Comparison of ENCODE assay signal across 18 cellular contexts in genomic region chr9:36968574-36969215, GRCh38.
"Had no signal": no experiment of that assay in that cellular context is flagged by ENCODE, and none has a peak within 500 bp of the region (broad histone marks: within the 10 kb centered on the region; RNA-seq: fewer than 3 reads in every experiment).

No MANE protein-coding gene starts in this region.

- ATAC-seq: body of pancreas; left lobe of liver; mucosa of descending colon; naive thymus-derived CD8-positive, alpha-beta T cell had no signal

- DNase-seq: activated CD4-positive, alpha-beta T cell treated with anti-CD3 and anti-CD28 coated beads, Interleukin-2, amount 50 U/mL, for 1 hour; activated CD4-positive, CD25-positive, alpha-beta regulatory T cell; amygdala; body of pancreas; central memory CD4-positive, alpha-beta T cell; colonic mucosa; mucosa of descending colon; naive thymus-derived CD8-positive, alpha-beta T cell; stimulated activated CD4-positive, alpha-beta T cell treated with anti-CD3 and anti-CD28 coated beads, Interleukin-12 subunit alpha, Interleukin-12 subunit beta, amount 100 ng/mL, for 4 hours; stimulated activated CD4-positive, alpha-beta T cell treated with anti-CD3 and anti-CD28 coated beads, Interleukin-2, amount 100 ng/mL, for 24 hours; substantia nigra; SW 1271; transverse colon had no signal

- H3K4me1 ChIP-seq: body of pancreas, colonic mucosa, transverse colon had no signal

- H3K36me3 ChIP-seq: colonic mucosa, neutrophil, transverse colon had no signal

- H3K27me3 ChIP-seq: body of pancreas, colonic mucosa, neutrophil, transverse colon had no signal

- H3K9me3 ChIP-seq: body of pancreas, colonic mucosa, mucosa of descending colon, neutrophil, transverse colon had no signal

- H3K4me3 Mint-ChIP-seq: naive thymus-derived CD8-positive, alpha-beta T cell; T-helper 2 cell treated with Interferon-gamma antibody and Interleukin-4, amounts not matched to agents 5 μg/mL and 100 μg/mL, for 36 hours had no signal

- H3K27ac Mint-ChIP-seq: activated naive CD4-positive, alpha-beta T cell treated with anti-CD3 and anti-CD28 coated beads, Interleukin-2, amount 50 U/mL, for 72 hours; activated T-helper 2 cell treated with anti-CD3 and anti-CD28 coated beads, Interferon-gamma antibody, Interleukin-2, Interleukin-4, amounts not matched to agents 10 μg/mL and 5 μg/mL and 100 μg/mL, durations not matched to agents 14 hours and 24 hours and 36 hours; T-helper 2 cell treated with Interferon-gamma antibody and Interleukin-4, amounts not matched to agents 5 μg/mL and 100 μg/mL, for 36 hours had no signal

- H3K27ac ChIP-seq: body of pancreas, colonic mucosa, neutrophil, transverse colon had no signal

- H3K4me3 ChIP-seq: body of pancreas, colonic mucosa, mucosa of descending colon, transverse colon had no signal

- H3K9me3 Mint-ChIP-seq: activated naive CD4-positive, alpha-beta T cell treated with anti-CD3 and anti-CD28 coated beads, Interleukin-2, amount 50 U/mL, for 72 hours; activated T-helper 2 cell treated with anti-CD3 and anti-CD28 coated beads, Interferon-gamma antibody, Interleukin-2, Interleukin-4, amounts not matched to agents 10 μg/mL and 5 μg/mL and 100 μg/mL, durations not matched to agents 14 hours and 24 hours and 36 hours; naive thymus-derived CD8-positive, alpha-beta T cell; T-helper 2 cell treated with Interferon-gamma antibody and Interleukin-4, amounts not matched to agents 5 μg/mL and 100 μg/mL, for 36 hours had no signal

- H3K36me3 Mint-ChIP-seq: activated naive CD4-positive, alpha-beta T cell treated with anti-CD3 and anti-CD28 coated beads, Interleukin-2, amount 50 U/mL, for 72 hours; naive thymus-derived CD8-positive, alpha-beta T cell had no signal
